Comparison of ENCODE assay signal across 8 cellular contexts in the genomic region with DNA sequence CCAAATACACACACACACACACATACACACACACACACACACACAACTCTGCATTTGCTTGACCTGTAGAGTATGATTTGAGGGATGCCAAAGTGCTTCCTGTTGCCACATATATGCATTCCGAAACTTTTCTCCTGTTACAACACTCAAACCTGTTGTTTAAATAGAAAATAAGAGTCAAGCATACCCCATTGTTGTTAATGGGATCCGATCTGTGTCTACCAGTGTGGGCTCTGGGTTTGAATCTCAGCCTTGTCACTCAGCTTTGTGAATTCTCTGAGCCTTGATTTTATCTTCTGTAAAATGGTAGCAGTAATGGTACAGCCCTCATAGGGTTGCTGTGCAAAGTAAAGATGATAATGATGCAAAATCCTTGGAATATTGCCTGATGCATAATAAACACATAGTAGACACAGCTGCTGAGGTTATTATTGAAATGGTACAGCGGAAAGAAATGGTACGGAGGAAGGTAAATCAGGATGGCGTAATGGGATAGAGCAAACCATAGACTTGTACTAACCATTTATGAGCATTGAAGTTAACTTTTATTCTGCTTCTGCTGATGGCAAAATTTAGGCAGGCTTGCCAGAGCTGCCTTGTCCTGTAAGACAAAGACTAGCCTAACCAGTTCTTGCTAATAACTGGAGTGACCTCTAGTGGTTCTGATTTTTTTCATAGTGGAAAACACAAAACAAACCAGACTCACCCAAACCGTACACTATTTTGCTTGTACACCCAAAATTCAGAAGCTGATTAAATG.
A peak's percentile ranks its signal among the peaks of the same experiment; 100 is the strongest.
DNase-seq lines count a peak whose midpoint lies in the region; ATAC-seq, FAIRE-seq and TF ChIP-seq lines count a peak whose summit lies in the region.

No MANE protein-coding gene starts in this region.

- no peaks in the 10 kb centered on the region for H3K36me3 Mint-ChIP-seq in nephron (ENCODE audit: low read depth)

- DNase-seq in GM18507 (ENCODE audit: extremely low spot score, insufficient read length, low read depth) (no peak), NCI-H69 (lab: John Stamatoyannopoulos, UW) (peak; percentile 21), dermis microvascular lymphatic vessel endothelial cell (ENCODE audit: low read depth in 2 of 2) (peak; percentile 87 to 88), DMS79 (lab: John Stamatoyannopoulos, UW) (no peak), HK-2 (ENCODE audit: unreplicated experiment) (no peak)

- H3K9me3 Mint-ChIP-seq in nephron = no peaks in the 10 kb centered on the region

- H3K27ac Mint-ChIP-seq in nephron = no peak overlapping the region

- H3K4me1 Mint-ChIP-seq in nephron = peaks cover 6% of the 10 kb centered on the region

- peak; percentile 47 to 65 (median 50) for TF ChIP-seq CTCF in nephron (IDR thresholded peaks at IDR 0.05; ENCODE audit: unreplicated experiment in 3 of 3)

- H3K4me3 Mint-ChIP-seq in nephron = no peak overlapping the region

- ATAC-seq in HG02610 (IDR thresholded peaks at IDR 0.05; ENCODE audit: unreplicated experiment) (no peak), GM21528 (IDR thresholded peaks at IDR 0.05; ENCODE audit: low FRiP score, unreplicated experiment) (no peak)

- peaks cover 4% of the 10 kb centered on the region for H3K27me3 Mint-ChIP-seq in nephron (ENCODE audit: low read depth)

- peak; percentile 85 for FAIRE-seq in GM18507 (lab: Jason Lieb, UNC)

Comparison
In these comparisons a context has a peak if more than half of its experiments do, and no peak if none do; other contexts are left out.
1. DNase-seq: peak in NCI-H69 (single experiment) and dermis microvascular lymphatic vessel endothelial cell (2 of 2); none in GM18507 (single experiment), DMS79 (single experiment) and HK-2 (single experiment).